In the genomic region with DNA sequence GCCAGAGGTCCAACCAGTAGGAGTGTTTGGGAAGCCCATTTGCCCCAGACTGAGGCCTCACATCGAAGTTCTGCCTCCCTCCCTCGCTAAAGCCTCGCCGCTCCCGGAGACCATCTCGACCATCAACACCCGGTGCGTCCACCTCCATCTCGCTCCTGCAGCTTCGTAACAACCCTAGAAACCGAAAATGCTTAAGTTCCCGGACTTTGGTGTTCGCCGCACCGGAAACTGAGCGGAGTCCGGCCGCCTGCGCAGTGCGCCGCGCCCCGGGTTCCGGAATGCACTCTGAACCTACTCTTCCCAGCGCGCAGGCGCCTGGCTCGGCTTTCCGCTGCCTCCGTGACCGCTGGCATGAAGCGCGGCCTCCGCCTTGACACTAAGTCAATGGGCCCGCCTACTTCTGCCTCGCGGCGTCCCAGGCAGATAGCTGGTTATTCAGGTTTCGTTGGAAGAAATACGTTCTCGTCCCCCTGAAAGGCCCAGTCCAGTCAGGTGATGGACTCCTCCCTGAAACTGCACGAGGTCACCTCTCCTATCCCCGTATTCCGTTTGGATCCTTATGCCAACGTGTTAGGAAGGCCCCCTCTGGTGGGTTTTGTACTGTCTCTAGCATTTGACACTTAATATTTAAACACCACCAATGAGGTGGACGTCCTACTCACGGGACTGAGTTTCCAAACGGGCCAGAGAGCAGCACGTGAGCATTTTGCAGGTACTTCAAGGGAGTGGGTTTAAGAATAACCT, we compare ENCODE assay signal across 8 cellular contexts. TPM values are rescaled to one million over a fixed set of nuclear protein-coding genes. Genes with fewer than 3 reads are reported as not detected.
DNase-seq lines count a peak whose midpoint lies in the region; ATAC-seq and TF ChIP-seq lines count a peak whose summit lies in the region.

No MANE protein-coding gene starts in this region.

- no peaks in the 10 kb centered on the region for H3K9me3 ChIP-seq in DOHH2 (ENCODE audit: control insufficient read depth, insufficient read depth, low read length)
- no peaks in the 10 kb centered on the region for H3K9me3 ChIP-seq in Karpas-422 (ENCODE audit: low read length)
- H3K9me3 ChIP-seq in neutrophil: no peaks in the 10 kb centered on the region
- H3K9me3 ChIP-seq in testis: no peaks in the 10 kb centered on the region

- H3K9me2 ChIP-seq in DOHH2 (replicated peaks; ENCODE audit: control insufficient read depth, low read length) (no peaks in the 10 kb centered on the region), Karpas-422 (replicated peaks; ENCODE audit: insufficient read depth, low read length) (no peaks in the 10 kb centered on the region)

- H3K4me2 ChIP-seq in DOHH2 (ENCODE audit: low read length): peak overlapping the region; percentile 94
- H3K4me2 ChIP-seq in Karpas-422 (ENCODE audit: low read depth, low read length, poor library complexity, severe bottlenecking): peak overlapping the region; percentile 82

- H2AFZ ChIP-seq in Karpas-422 (ENCODE audit: low read length): peak overlapping the region; percentile 92

- no peaks in the 10 kb centered on the region for H3K9me3 Mint-ChIP-seq in activated T-cell treated with anti-CD3 and anti-CD28 coated beads, Interleukin-2, amount 50 U/mL, for 72 hours

- H3K4me1 ChIP-seq in DOHH2 (ENCODE audit: control insufficient read depth, low read length) (peaks cover 37% of the 10 kb centered on the region), Karpas-422 (ENCODE audit: low read length) (peaks cover 24% of the 10 kb centered on the region), neutrophil (ENCODE audit: control insufficient read depth in 1 of 2, insufficient read depth in 1 of 2, low read depth in 1 of 2, low read length in 1 of 2) (peaks cover 21 to 30% of the 10 kb centered on the region in 2 experiments), testis (peaks cover 12% of the 10 kb centered on the region)

- peaks cover 26% of the 10 kb centered on the region for H3K4me1 Mint-ChIP-seq in activated T-cell treated with anti-CD3 and anti-CD28 coated beads, Interleukin-2, amount 50 U/mL, for 72 hours (ENCODE audit: low read depth)

- no peak for TF ChIP-seq POLR2A in testis (IDR thresholded peaks at IDR 0.05)

- H3K4me3 ChIP-seq in DOHH2 (ENCODE audit: low read length) (peak overlapping the region; percentile 95), Karpas-422 (ENCODE audit: low read length) (peak overlapping the region; percentile 82), fibroblast of villous mesenchyme (ENCODE audit: low read depth, low read length) (peak overlapping the region; percentile 97), neutrophil (ENCODE audit: low read depth in 1 of 2, low read length in 1 of 2) (peak overlapping the region; percentile 65 to 87), testis (peak overlapping the region; percentile 81 to 93)

- intact Hi-C loops in testis (cut with DNase I; ENCODE audit: low total_unique reads): no loop called here

- peaks cover 40% of the 10 kb centered on the region for H3F3A ChIP-seq in DOHH2 (ENCODE audit: control insufficient read depth, insufficient read depth)

- H3K27ac ChIP-seq in DOHH2 (ENCODE audit: low read depth, low read length) (peak overlapping the region; percentile 87), Karpas-422 (ENCODE audit: low read length) (peak overlapping the region; percentile 87), neutrophil (peak overlapping the region; percentile 90), testis (peak overlapping the region; percentile 91 to 95)

- H3K36me3 ChIP-seq in DOHH2 (ENCODE audit: control insufficient read depth, low read length): peaks cover 44% of the 10 kb centered on the region
- H3K36me3 ChIP-seq in Karpas-422 (ENCODE audit: insufficient read depth, low read length): peaks cover 11% of the 10 kb centered on the region
- peaks cover 15% of the 10 kb centered on the region for H3K36me3 ChIP-seq in neutrophil
- H3K36me3 ChIP-seq in testis (ENCODE audit: low read depth, missing control alignments): no peaks in the 10 kb centered on the region

- H3K9ac ChIP-seq in Karpas-422 (ENCODE audit: low read length): peak overlapping the region; percentile 80

- peak overlapping the region; percentile 96 to 97 for H3K4me3 Mint-ChIP-seq in activated T-cell treated with anti-CD3 and anti-CD28 coated beads, Interleukin-2, amount 50 U/mL, for 72 hours

- H4K20me1 ChIP-seq in DOHH2 (ENCODE audit: control insufficient read depth, insufficient read depth, low read depth, low read length): no peaks in the 10 kb centered on the region
- no peaks in the 10 kb centered on the region; the same call in 1 of the 2 replicates for H4K20me1 ChIP-seq in Karpas-422 (ENCODE audit: insufficient read depth, low read depth, low read length)

- ATAC-seq in GM21737 (IDR thresholded peaks at IDR 0.05; ENCODE audit: unreplicated experiment): peak; percentile 98
- ATAC-seq in activated T-cell treated with anti-CD3 and anti-CD28 coated beads, Interleukin-2, amount 50 U/mL, for 72 hours (replicated peaks in 1 of 2): peak; percentile 99

- DNase-seq in Karpas-422: peak; percentile 96
- DNase-seq in activated T-cell treated with anti-CD3 and anti-CD28 coated beads, Interleukin-2, amount 50 U/mL, for 72 hours: peak; percentile 94 to 95
- peak; percentile 93 for DNase-seq in fibroblast of villous mesenchyme (ENCODE audit: low read depth)
- peak; percentile 95 for DNase-seq in testis
- no peak for DNase-seq in occipital lobe (lab: John Stamatoyannopoulos, UW)

- H3K79me2 ChIP-seq in DOHH2 (ENCODE audit: control insufficient read depth, low read length) (peaks cover 51% of the 10 kb centered on the region), Karpas-422 (ENCODE audit: low read length) (peaks cover 17% of the 10 kb centered on the region)

- H3K27me3 Mint-ChIP-seq in activated T-cell treated with anti-CD3 and anti-CD28 coated beads, Interleukin-2, amount 50 U/mL, for 72 hours (ENCODE audit: low read depth): peaks cover 6% of the 10 kb centered on the region

- WGBS in testis, 2 donors: 1 to 3% methylated on average over 9 to 49 of the region's 49 CpGs

- TF ChIP-seq CTCF in DOHH2 (IDR thresholded peaks at IDR 0.05; ENCODE audit: low read depth, low read length, poor library complexity, severe bottlenecking): peak; percentile 37
- TF ChIP-seq CTCF in fibroblast of villous mesenchyme (IDR thresholded peaks at IDR 0.05; ENCODE audit: insufficient read depth, low read depth, low read length): peak; percentile 16
- TF ChIP-seq CTCF in neutrophil (IDR thresholded peaks at IDR 0.05): peak; percentile 22
- peak in 1 of 3 experiments; percentile 10 for TF ChIP-seq CTCF in testis (IDR thresholded peaks at IDR 0.05)

- H3K27ac Mint-ChIP-seq in activated T-cell treated with anti-CD3 and anti-CD28 coated beads, Interleukin-2, amount 50 U/mL, for 72 hours: peak overlapping the region; percentile 99

- H3K36me3 Mint-ChIP-seq in activated T-cell treated with anti-CD3 and anti-CD28 coated beads, Interleukin-2, amount 50 U/mL, for 72 hours (ENCODE audit: insufficient read depth in 2 of 2): peaks cover 16 to 19% of the 10 kb centered on the region in 2 donors

- H3K27me3 ChIP-seq in DOHH2 (ENCODE audit: control insufficient read depth, low read length): no peaks in the 10 kb centered on the region
- H3K27me3 ChIP-seq in Karpas-422 (ENCODE audit: low read length): no peaks in the 10 kb centered on the region
- H3K27me3 ChIP-seq in neutrophil: no peaks in the 10 kb centered on the region
- no peaks in the 10 kb centered on the region for H3K27me3 ChIP-seq in testis

RNA-seq across cellular contexts. Expression of gene FABP2, which starts 21.4 kb away (rescaled TPM):
- total RNA-seq in Karpas-422 (2014; rRNA removed; shearing (Covaris generic); ENCODE audit: low replicate concordance): not detected in 2 replicates
- total RNA-seq in activated T-cell treated with anti-CD3 and anti-CD28 coated beads, Interleukin-2, amount 50 U/mL, for 72 hours: not detected
- total RNA-seq in fibroblast of villous mesenchyme: not detected in 2 replicates
- not detected for total RNA-seq in testis
- not detected for polyA plus RNA-seq in testis (ENCODE audit: insufficient read depth, low read depth, low replicate concordance)
- total RNA-seq in occipital lobe: not detected
